22 cellular contexts compared by ENCODE assay signal in the genomic region with DNA sequence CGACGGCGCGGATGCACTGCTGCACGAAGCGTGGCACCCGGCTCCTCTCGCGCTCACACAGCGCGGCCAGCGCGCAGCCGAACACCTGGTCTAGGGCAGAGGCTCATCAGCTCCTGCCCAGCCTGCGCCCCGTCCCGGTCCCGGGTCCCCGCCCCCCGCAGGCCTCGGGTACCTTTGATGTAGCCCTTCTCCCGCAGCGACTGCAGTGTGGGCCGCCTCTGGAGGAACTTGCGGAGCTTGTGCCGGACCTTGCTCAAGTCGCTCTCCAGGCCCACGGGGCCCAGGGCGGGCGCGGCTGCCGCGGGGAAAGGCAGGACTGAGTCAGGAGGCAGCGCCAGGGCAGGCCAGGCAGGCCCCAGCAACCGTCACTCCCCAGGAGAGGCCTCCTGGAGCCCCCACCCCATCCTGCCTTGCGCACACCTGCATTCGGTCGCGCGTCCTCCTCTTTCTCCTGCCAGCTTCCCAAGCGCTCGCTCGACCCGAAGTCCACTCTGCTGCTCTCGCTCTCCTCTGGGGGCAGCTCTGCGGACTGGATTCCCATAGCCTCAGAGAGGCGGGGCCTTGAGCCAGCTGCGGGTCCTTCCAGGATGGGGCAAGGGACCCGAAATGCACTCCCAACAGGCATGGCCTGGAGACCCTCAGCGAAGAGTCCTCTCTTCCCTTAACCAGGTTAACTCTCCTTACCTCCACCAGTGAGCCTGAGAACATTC. TPM values are rescaled to one million over a fixed set of nuclear protein-coding genes. Genes with fewer than 3 reads are reported as not detected.
DNase-seq lines count a peak whose midpoint lies in the region; ATAC-seq and TF ChIP-seq lines count a peak whose summit lies in the region.
"Had no signal": no experiment of that assay in that cellular context is flagged by ENCODE, and none has a peak within 500 bp of the region (broad histone marks: within the 10 kb centered on the region; RNA-seq: fewer than 3 reads in every experiment).

No MANE protein-coding gene starts in this region.

- H3K79me1 ChIP-seq in mesendoderm (ENCODE audit: low read length): no peaks in the 10 kb centered on the region

- peak overlapping the region; percentile 12; the same call in 1 of the 2 replicates for H3K4me3 Mint-ChIP-seq in WTC11
- no peak overlapping the region for H3K4me3 Mint-ChIP-seq in stimulated activated effector memory CD8-positive, alpha-beta T cell treated with anti-CD3 and anti-CD28 coated beads, Interleukin-12 subunit alpha, Interleukin-12 subunit beta, amount 100 ng/mL, for 72 hours
- H3K4me3 Mint-ChIP-seq: HFFc6 had no signal

- intact Hi-C loops in PC-3 (cut with micrococcal nuclease): no loop called here

- H2BK15ac ChIP-seq in mesendoderm (replicated peaks; ENCODE audit: low read depth): no peak overlapping the region

- H3K4me1 ChIP-seq in mesendoderm (ENCODE audit: control insufficient read depth, low read depth, low read length): peaks cover 3% of the 10 kb centered on the region
- H3K4me1 ChIP-seq in PC-3 (ENCODE audit: insufficient read depth, low read length): no peaks in the 10 kb centered on the region
- peaks cover 5% of the 10 kb centered on the region for H3K4me1 ChIP-seq in suprapubic skin

- H2AFZ ChIP-seq in PC-3 (ENCODE audit: low read length): no peak overlapping the region

- no peak overlapping the region for H3K27ac ChIP-seq in mesendoderm (ENCODE audit: low read depth, low read length)
- H3K27ac ChIP-seq in PC-3 (ENCODE audit: low read length): no peak overlapping the region
- no peak overlapping the region for H3K27ac ChIP-seq in suprapubic skin
- H3K27ac ChIP-seq: C4-2B, KMS-11 had no signal

- TF ChIP-seq CTCF in WTC11 (IDR thresholded peaks at IDR 0.05) (no peak), PC-3 (conservative IDR thresholded peaks at IDR 0.05; ENCODE audit: low read depth, low read length) (no peak), suprapubic skin (IDR thresholded peaks at IDR 0.05) (no peak)

- no peaks in the 10 kb centered on the region for H3F3A ChIP-seq in PC-3 (ENCODE audit: low read length, unreplicated experiment)

- H3K56ac ChIP-seq in mesendoderm (ENCODE audit: low read length): peak overlapping the region; percentile 25

- H3K4ac ChIP-seq in mesendoderm (ENCODE audit: low read depth, low read length): no peak overlapping the region

- H4K20me1 ChIP-seq in PC-3 (ENCODE audit: low read length): no peaks in the 10 kb centered on the region

- POLR2A ChIA-PET in WTC11 (lab: Charles Lee) (interaction anchor here (1.3 to 1.5 kb wide), 2 partner anchors 29 to 80 kb away, joined by 3 to 4 read pairs; a partner anchor contains a TSS), PC-3 (lab: Charles Lee; ENCODE audit: unreplicated experiment) (no interaction called here)

- CTCF ChIA-PET in WTC11 (lab: Charles Lee): interaction anchor here (0.7 to 9.5 kb wide), 20 partner anchors 8 to 261 kb away, joined by 3 to 133 read pairs (median 4); a partner anchor contains a TSS
- CTCF ChIA-PET in PC-3 (lab: Charles Lee): interaction anchor here (0.5 to 4.0 kb wide), 2 partner anchors 13 to 29 kb away, joined by 3 to 45 read pairs; no protein-coding TSS in a partner anchor

- H3K9ac ChIP-seq in mesendoderm (ENCODE audit: low read length) (no peak overlapping the region), PC-3 (ENCODE audit: low read length) (no peak overlapping the region)
- H3K9ac ChIP-seq: KMS-11, SK-N-SH had no signal

- no peak overlapping the region for H3K27ac Mint-ChIP-seq in WTC11
- peak overlapping the region; percentile 63 for H3K27ac Mint-ChIP-seq in stimulated activated effector memory CD8-positive, alpha-beta T cell treated with anti-CD3 and anti-CD28 coated beads, Interleukin-12 subunit alpha, Interleukin-12 subunit beta, amount 100 ng/mL, for 72 hours
- H3K27ac Mint-ChIP-seq: HFFc6 had no signal

- no peak overlapping the region for H4K5ac ChIP-seq in mesendoderm (ENCODE audit: low read length)

- no peaks in the 10 kb centered on the region for H3K9me3 Mint-ChIP-seq in WTC11
- H3K9me3 Mint-ChIP-seq in stimulated activated effector memory CD8-positive, alpha-beta T cell treated with anti-CD3 and anti-CD28 coated beads, Interleukin-12 subunit alpha, Interleukin-12 subunit beta, amount 100 ng/mL, for 72 hours: no peaks in the 10 kb centered on the region
- H3K9me3 Mint-ChIP-seq: HFFc6 had no signal

- DNase-seq in H7 (peak; percentile 80), WTC11 (ENCODE audit: low spot score) (peak; percentile 48), mesendoderm (no peak), PC-3 (no peak), NCI-H1092 (lab: John Stamatoyannopoulos, UW) (no peak), suprapubic skin (ENCODE audit: low spot score in 2 of 2) (no peak)
- DNase-seq in stimulated activated effector memory CD8-positive, alpha-beta T cell treated with anti-CD3 and anti-CD28 coated beads, Interleukin-12 subunit alpha, Interleukin-12 subunit beta, amount 100 ng/mL, for 72 hours (ENCODE audit: low spot score in 2 of 2): no peak
- DNase-seq: ACHN, AML-193, DMS 273 treated with DMSO at 0.1 percent for 48 hours, GDM1, HFFc6, NCI-H1417 treated with DMSO at 0.1 percent for 48 hours, NCI-H187 treated with DMSO at 0.1 percent for 48 hours, NCI-H226, NCI-H524, NCI-H82, OCI-M1, SHP77 treated with DMSO at 0.1 percent for 48 hours, SK-N-SH had no signal

- no peak overlapping the region for H3K18ac ChIP-seq in mesendoderm (ENCODE audit: low read length)

- H2BK5ac ChIP-seq in mesendoderm (ENCODE audit: low read length): no peak overlapping the region

- WGBS in mesendoderm (ENCODE audit: extremely low coverage, insufficient coverage, low lambda C conversion rate): no CpG with 5 or more reads among the region's 50 CpGs
- 96% methylated on average over 15 of the region's 50 CpGs for WGBS in suprapubic skin

- peaks cover 15% of the 10 kb centered on the region for H3K4me1 Mint-ChIP-seq in WTC11
- H3K4me1 Mint-ChIP-seq in stimulated activated effector memory CD8-positive, alpha-beta T cell treated with anti-CD3 and anti-CD28 coated beads, Interleukin-12 subunit alpha, Interleukin-12 subunit beta, amount 100 ng/mL, for 72 hours: peaks cover 8% of the 10 kb centered on the region

- peaks cover 3% of the 10 kb centered on the region; the same call in 1 of the 2 replicates for H3K27me3 Mint-ChIP-seq in WTC11 (ENCODE audit: low read depth)

- peaks cover 6% of the 10 kb centered on the region for H3K36me3 Mint-ChIP-seq in WTC11
- peaks cover 67% of the 10 kb centered on the region for H3K36me3 Mint-ChIP-seq in stimulated activated effector memory CD8-positive, alpha-beta T cell treated with anti-CD3 and anti-CD28 coated beads, Interleukin-12 subunit alpha, Interleukin-12 subunit beta, amount 100 ng/mL, for 72 hours

- no peak overlapping the region for H3K4me3 ChIP-seq in H7 (ENCODE audit: insufficient read depth, low read depth, low read length)
- H3K4me3 ChIP-seq in mesendoderm (ENCODE audit: low read length): no peak overlapping the region
- no peak overlapping the region for H3K4me3 ChIP-seq in PC-3 (ENCODE audit: low read length)
- H3K4me3 ChIP-seq in suprapubic skin: no peak overlapping the region

- no peak overlapping the region for H3K23ac ChIP-seq in mesendoderm (ENCODE audit: low read length)

- H2BK120ac ChIP-seq in mesendoderm (ENCODE audit: low read depth, low read length): no peak overlapping the region

- no peak for TF ChIP-seq POLR2A in suprapubic skin (IDR thresholded peaks at IDR 0.05)

- no peak overlapping the region for H2AK5ac ChIP-seq in mesendoderm (ENCODE audit: low read length)

- no peaks in the 10 kb centered on the region for H3K9me3 ChIP-seq in PC-3 (ENCODE audit: low read length)
- H3K9me3 ChIP-seq in suprapubic skin: no peaks in the 10 kb centered on the region
- H3K9me3 ChIP-seq: SK-N-SH had no signal

- TF ChIP-seq EP300 in suprapubic skin (IDR thresholded peaks at IDR 0.05): no peak

- H3K27me3 ChIP-seq in H7 (ENCODE audit: control insufficient read depth, insufficient read depth, low read length) (no peaks in the 10 kb centered on the region; the same call in 1 of the 2 replicates), mesendoderm (ENCODE audit: insufficient read depth, low read length, poor library complexity) (no peaks in the 10 kb centered on the region), PC-3 (ENCODE audit: low read length) (no peaks in the 10 kb centered on the region), suprapubic skin (no peaks in the 10 kb centered on the region)

- H3K36me3 ChIP-seq in H7 (replicated peaks; ENCODE audit: control insufficient read depth, insufficient read depth, low read length) (peaks cover 1% of the 10 kb centered on the region; the same call in 1 of the 2 replicates), mesendoderm (ENCODE audit: control insufficient read depth, insufficient read depth, low read length) (peaks cover 1% of the 10 kb centered on the region), PC-3 (ENCODE audit: low read depth, low read length) (peaks cover 44% of the 10 kb centered on the region; the same call in 1 of the 2 replicates), suprapubic skin (peaks cover 68% of the 10 kb centered on the region)

- BruUV-seq in PC-3 (replicated peaks; lab: Mats Ljungman, UMichigan): no TSS peak

- H4K8ac ChIP-seq in mesendoderm (ENCODE audit: low read depth, low read length): no peak overlapping the region

- no peaks in the 10 kb centered on the region for H3K79me2 ChIP-seq in mesendoderm (ENCODE audit: control insufficient read depth, insufficient read depth, low read length)
- H3K79me2 ChIP-seq in PC-3 (ENCODE audit: low read length): no peaks in the 10 kb centered on the region

- ATAC-seq in WTC11: peak; percentile 17
- peak; percentile 33 for ATAC-seq in stimulated activated effector memory CD8-positive, alpha-beta T cell treated with anti-CD3 and anti-CD28 coated beads, Interleukin-12 subunit alpha, Interleukin-12 subunit beta, amount 100 ng/mL, for 72 hours
- no peak for ATAC-seq in PC-3

- H3K9me2 ChIP-seq in PC-3 (replicated peaks; ENCODE audit: low read length): no peaks in the 10 kb centered on the region
- H3K9me2 ChIP-seq: SK-N-SH had no signal

- H3K4me2 ChIP-seq in mesendoderm (ENCODE audit: low read length) (no peak overlapping the region), PC-3 (ENCODE audit: low read length) (no peak overlapping the region)
- H3K4me2 ChIP-seq: KMS-11, SK-N-SH had no signal

TF ChIP-seq in WTC11, 78 proteins besides CTCF, POLR2A, EP300 and RAD21 (continues in another document):
- TF ChIP-seq ZNF263 (CRISPR knock-in tag; IDR thresholded peaks at IDR 0.05; ENCODE audit: low read depth): 0 out of 2 replicates have a peak, but pooled peaks have one; percentile 34

RNA-seq across cellular contexts. Expression of a gene that starts 36.0 kb away (rescaled TPM):
- 4.5 and 5.4 TPM in 2 replicates for total RNA-seq in H7 (2014; rRNA removed; shearing (Covaris generic))
- total RNA-seq in WTC11 (2021) (12.9 to 16.0 TPM (median 14.8 TPM) in 3 replicates), PC-3 (2014; rRNA removed) (119 and 134 TPM in 2 replicates), suprapubic skin (10 to 100 TPM; 54.4 to 93.6 (median 71.3) TPM)
- 3.5 TPM for polyA plus RNA-seq in mesendoderm (2013, experiment 1 of 2)
- 3.7 TPM for polyA plus RNA-seq in mesendoderm (2013, experiment 2 of 2)

Comparison
In these comparisons a context has a peak if more than half of its experiments do, and no peak if none do; other contexts are left out.
1. DNase-seq: peak in H7 (single experiment) and WTC11 (single experiment); none in mesendoderm (single experiment), stimulated activated effector memory CD8-positive, alpha-beta T cell treated with anti-CD3 and anti-CD28 coated beads, Interleukin-12 subunit alpha, Interleukin-12 subunit beta, amount 100 ng/mL, for 72 hours (0 of 2), PC-3 (single experiment), NCI-H1092 (single experiment) and suprapubic skin (0 of 2).